In genomic region chr11:66881927-66882452, GRCh38 we compare ENCODE assay signal across 1 cellular context.
TF ChIP-seq lines count a peak whose summit lies in the region.

No MANE protein-coding gene starts in this region.

TF ChIP-seq in HepG2, 621 proteins besides CTCF, POLR2A, EP300 and RAD21:
- TF ChIP-seq NRL (CRISPR knock-in tag; IDR thresholded peaks at IDR 0.05; ENCODE audit: borderline replicate concordance): 0 out of 2 replicates have a peak, but pooled peaks have one; percentile 17
- TF ChIP-seq ZNF432 (CRISPR knock-in tag; IDR thresholded peaks at IDR 0.05; ENCODE audit: borderline replicate concordance): no peak
